Comparison of ENCODE assay signal across 10 cellular contexts in the genomic region with DNA sequence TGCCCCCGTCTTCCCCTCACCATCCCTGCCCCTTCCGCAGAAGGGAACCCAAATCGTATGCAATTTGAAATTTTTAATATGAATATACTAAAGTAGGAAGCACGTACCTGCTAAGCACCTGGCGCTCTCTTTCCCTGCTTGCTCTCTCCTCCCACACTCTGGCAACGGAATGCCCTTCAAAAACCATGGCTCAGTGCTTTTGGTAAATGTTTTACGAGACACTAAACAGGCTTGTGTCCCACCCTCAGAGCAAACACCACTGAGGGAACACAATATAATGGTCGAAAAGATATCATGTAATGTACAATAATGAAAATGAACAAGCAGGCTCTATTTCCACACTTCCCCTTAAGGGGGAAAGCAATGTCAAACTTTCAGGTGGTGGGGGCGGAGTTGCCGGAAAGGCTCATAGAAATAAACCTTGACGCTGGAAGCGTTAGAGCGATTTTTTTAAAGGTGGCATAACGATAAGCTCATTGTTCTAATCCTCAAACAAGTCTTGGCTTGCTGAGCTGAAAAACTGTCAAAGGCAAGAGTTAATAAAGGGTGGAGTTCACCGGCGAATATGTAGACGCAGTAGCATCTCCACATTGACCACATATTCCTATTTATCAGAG.
DNase-seq lines count a peak whose midpoint lies in the region; ATAC-seq, FAIRE-seq and TF ChIP-seq lines count a peak whose summit lies in the region.
"Had no signal": no experiment of that assay in that cellular context is flagged by ENCODE, and none has a peak within 500 bp of the region (broad histone marks: within the 10 kb centered on the region; RNA-seq: fewer than 3 reads in every experiment).

No MANE protein-coding gene starts in this region.

- dilution Hi-C loops in keratinocyte (cut with MboI; ENCODE audit: extremely low pct_ligation_motif_present, low sequenced_read_pairs), result no loop called here

- H3K27me3 Mint-ChIP-seq in endothelial cell (ENCODE audit: unreplicated experiment), result peaks cover 3% of the 10 kb centered on the region
- H3K27me3 Mint-ChIP-seq: central memory CD8-positive, alpha-beta T cell; stimulated activated naive CD8-positive, alpha-beta T cell treated with anti-CD3 and anti-CD28 coated beads, Interleukin-15, Interleukin-2, amounts not matched to agents 100 ng/mL and 50 ng/mL, for 24 hours had no signal

- H3K27ac ChIP-seq in Peyer's patch, result peak overlapping the region; percentile 59 to 86 (median 79)
- peak overlapping the region; percentile 36 for H3K27ac ChIP-seq in keratinocyte (ENCODE audit: control insufficient read depth, insufficient read depth, low read length)
- peak overlapping the region; percentile 68 for H3K27ac ChIP-seq in subcutaneous abdominal adipose tissue (ENCODE audit: low read depth, low read length)

- H3K36me3 ChIP-seq in Peyer's patch (no peaks in the 10 kb centered on the region), keratinocyte (ENCODE audit: control insufficient read depth in 2 of 2, extremely low read depth in 1 of 2, insufficient read depth in 2 of 2, low read length in 2 of 2) (no peaks in the 10 kb centered on the region), subcutaneous abdominal adipose tissue (ENCODE audit: control insufficient read depth in 5 of 5, insufficient read depth in 5 of 5, low read length in 5 of 5) (no peaks in the 10 kb centered on the region)

- peak overlapping the region; percentile 91 for H3K4me2 ChIP-seq in keratinocyte (ENCODE audit: control insufficient read depth, extremely low read depth, insufficient read depth, low read depth, low read length)

- no peaks in the 10 kb centered on the region for H3K9me1 ChIP-seq in keratinocyte (ENCODE audit: control insufficient read depth, extremely low read depth, insufficient read depth, low read length)

- no peaks in the 10 kb centered on the region for H3K27me3 ChIP-seq in Peyer's patch
- H3K27me3 ChIP-seq in keratinocyte (ENCODE audit: control insufficient read depth, extremely low read depth, insufficient read depth, low read length), result no peaks in the 10 kb centered on the region
- H3K27me3 ChIP-seq in subcutaneous abdominal adipose tissue (ENCODE audit: control insufficient read depth in 5 of 5, insufficient read depth in 4 of 5, low read length in 5 of 5), result no peaks in the 10 kb centered on the region

- H3K4me1 Mint-ChIP-seq in endothelial cell (ENCODE audit: unreplicated experiment), result peaks cover 10% of the 10 kb centered on the region
- H3K4me1 Mint-ChIP-seq: central memory CD8-positive, alpha-beta T cell had no signal

- H3K4me1 ChIP-seq in Peyer's patch (peaks cover 0 to 15% (median 2%) of the 10 kb centered on the region in 4 donors), keratinocyte (ENCODE audit: control insufficient read depth, extremely low read depth, insufficient read depth, low read length) (peaks cover 17% of the 10 kb centered on the region), subcutaneous abdominal adipose tissue (ENCODE audit: control insufficient read depth in 5 of 5, insufficient read depth in 5 of 5, low read length in 5 of 5) (peaks cover 2 to 29% (median 26%) of the 10 kb centered on the region in 5 donors)

- H3K9me3 ChIP-seq in Peyer's patch, result no peaks in the 10 kb centered on the region
- no peaks in the 10 kb centered on the region for H3K9me3 ChIP-seq in keratinocyte (ENCODE audit: control insufficient read depth, low read depth, low read length)
- no peaks in the 10 kb centered on the region for H3K9me3 ChIP-seq in subcutaneous abdominal adipose tissue (ENCODE audit: control insufficient read depth in 5 of 5, low read length in 5 of 5)

- H3K4me3 ChIP-seq in LNCaP clone FGC (ENCODE audit: low read depth, low read length) (peak overlapping the region; percentile 12; the same call in 1 of the 2 replicates), Peyer's patch (peak overlapping the region in 3 of 4 donors; percentile 31 to 65 (median 54)), keratinocyte (ENCODE audit: control insufficient read depth in 2 of 3, extremely low read depth in 1 of 3, insufficient read depth in 2 of 3, low read depth in 1 of 3, low read length in 3 of 3) (peak overlapping the region in 2 of 3 experiments; percentile 45 to 56), subcutaneous abdominal adipose tissue (ENCODE audit: low read depth in 1 of 5, low read length in 5 of 5) (peak overlapping the region in 4 of 5 donors; percentile 46 to 62 (median 54))

- H4K20me1 ChIP-seq in keratinocyte (ENCODE audit: control insufficient read depth, extremely low read depth, insufficient read depth, low read length), result no peaks in the 10 kb centered on the region

- no peak overlapping the region for H3K9ac ChIP-seq in keratinocyte (ENCODE audit: control insufficient read depth, extremely low read depth, insufficient read depth, low read length)
- H3K9ac ChIP-seq in subcutaneous abdominal adipose tissue (ENCODE audit: low read length in 5 of 5), result peak overlapping the region in 2 of 5 donors; percentile 21 to 49

- H3K79me2 ChIP-seq in keratinocyte (ENCODE audit: control insufficient read depth, insufficient read depth, low read length), result no peaks in the 10 kb centered on the region

- peak; percentile 81 for FAIRE-seq in keratinocyte (lab: Jason Lieb, UNC)

- TF ChIP-seq CTCF in LNCaP clone FGC (IDR thresholded peaks at IDR 0.05; ENCODE audit: control insufficient read depth, extremely low read depth, insufficient read depth) (no peak), Peyer's patch (IDR thresholded peaks at IDR 0.05) (no peak), keratinocyte (optimal IDR thresholded peaks at IDR 0.05 in 1 of 3, IDR thresholded peaks at IDR 0.05 in 1 of 3, conservative IDR thresholded peaks at IDR 0.05 in 1 of 3; ENCODE audit: extremely low read depth in 1 of 3, insufficient read depth in 2 of 3, low read length in 3 of 3) (no peak), endothelial cell (IDR thresholded peaks at IDR 0.05; ENCODE audit: unreplicated experiment) (no peak)

- H2AFZ ChIP-seq in keratinocyte (ENCODE audit: control insufficient read depth, low read length), result peak overlapping the region; percentile 72

- DNase-seq in LNCaP clone FGC (ENCODE audit: low read depth) (peak; percentile 35), Peyer's patch (peak; percentile 51 to 81 (median 66)), keratinocyte (ENCODE audit: low read depth, low spot score) (no peak), SK-N-DZ (ENCODE audit: low spot score) (no peak), endothelial cell (ENCODE audit: low spot score) (no peak)

- H3K4me3 Mint-ChIP-seq in endothelial cell (ENCODE audit: unreplicated experiment), result no peak overlapping the region
- H3K4me3 Mint-ChIP-seq: central memory CD8-positive, alpha-beta T cell; stimulated activated naive CD8-positive, alpha-beta T cell treated with anti-CD3 and anti-CD28 coated beads, Interleukin-15, Interleukin-2, amounts not matched to agents 100 ng/mL and 50 ng/mL, for 24 hours had no signal

- no peak overlapping the region for H3K27ac Mint-ChIP-seq in endothelial cell (ENCODE audit: unreplicated experiment)
- H3K27ac Mint-ChIP-seq: stimulated activated naive CD8-positive, alpha-beta T cell treated with anti-CD3 and anti-CD28 coated beads, Interleukin-15, Interleukin-2, amounts not matched to agents 100 ng/mL and 50 ng/mL, for 24 hours had no signal

- no peak for ATAC-seq in GM21619 (IDR thresholded peaks at IDR 0.05; ENCODE audit: unreplicated experiment)
- ATAC-seq in HG03378 (IDR thresholded peaks at IDR 0.05; ENCODE audit: unreplicated experiment), result no peak

- H3K36me3 Mint-ChIP-seq in endothelial cell (ENCODE audit: low read depth, unreplicated experiment), result no peaks in the 10 kb centered on the region

- TF ChIP-seq POLR2A in Peyer's patch (IDR thresholded peaks at IDR 0.05), result peak; percentile 67 to 87

- no peaks in the 10 kb centered on the region for H3K9me3 Mint-ChIP-seq in endothelial cell (ENCODE audit: unreplicated experiment)
- H3K9me3 Mint-ChIP-seq: central memory CD8-positive, alpha-beta T cell had no signal

Comparison
In these comparisons a context has a peak if more than half of its experiments do, and no peak if none do; other contexts are left out.
1. DNase-seq: peak in LNCaP clone FGC (single experiment) and Peyer's patch (3 of 3); none in keratinocyte (single experiment), SK-N-DZ (single experiment) and endothelial cell (single experiment).
2. Peak in every context shown above with its lines, with median percentiles within 50 percentile points of each other: H3K4me3 ChIP-seq and H3K27ac ChIP-seq.